In genomic region chr2:10571673-10572072, GRCh38 we compare ENCODE assay signal across 1 cellular context.
TF ChIP-seq lines count a peak whose summit lies in the region.

No MANE protein-coding gene starts in this region.

TF ChIP-seq in K562, 482 proteins besides CTCF, POLR2A, EP300 and RAD21 (continued from another document):
- TF ChIP-seq POLR2AphosphoS5 (IDR thresholded peaks at IDR 0.05; ENCODE audit: control insufficient read depth, insufficient read depth, low read depth, low read length), result no peak
- no peak for TF ChIP-seq E2F1 (CRISPR knock-in tag; IDR thresholded peaks at IDR 0.05)
